21 cellular contexts compared by ENCODE assay signal in genomic region chr19:13996928-13997636, GRCh38. TPM values are rescaled to one million over a fixed set of nuclear protein-coding genes. Genes with fewer than 3 reads are reported as not detected.
DNase-seq lines count a peak whose midpoint lies in the region; ATAC-seq, FAIRE-seq and TF ChIP-seq lines count a peak whose summit lies in the region.
"Had no signal": no experiment of that assay in that cellular context is flagged by ENCODE, and none has a peak within 500 bp of the region (broad histone marks: within the 10 kb centered on the region; RNA-seq: fewer than 3 reads in every experiment).

No MANE protein-coding gene starts in this region.

- no peak overlapping the region for H2BK5ac ChIP-seq in H1 (ENCODE audit: low read depth, low read length)

- no peak for FAIRE-seq in H1 (lab: Jason Lieb, UNC)
- FAIRE-seq: GM19239, K562, RCC 7860 had no signal

- H3K9me3 ChIP-seq in H1 (ENCODE audit: insufficient read depth in 2 of 2, low read depth in 1 of 2, low read length in 1 of 2), result peaks cover 6 to 12% of the 10 kb centered on the region in 2 experiments; a peak in 3 of 4 replicates
- peaks cover 0 to 2% (median 0%) of the 10 kb centered on the region in 3 donors for H3K9me3 ChIP-seq in skeletal muscle tissue (ENCODE audit: control insufficient read depth in 3 of 3, low read length in 3 of 3)

- no peak overlapping the region for H3K14ac ChIP-seq in H1 (ENCODE audit: insufficient read length)

- H3K4me3 ChIP-seq in H1 (ENCODE audit: extremely low read depth in 1 of 4, insufficient read depth in 2 of 4, low read depth in 3 of 4, low read length in 4 of 4) (no peak overlapping the region), skeletal muscle tissue (ENCODE audit: low read length in 3 of 3) (no peak overlapping the region)
- H3K4me3 ChIP-seq: GM23338, K562 had no signal

- no peak overlapping the region for H2BK20ac ChIP-seq in H1 (ENCODE audit: low read length)

- H4K20me1 ChIP-seq in H1 (replicated peaks in 1 of 2; ENCODE audit: control insufficient read depth in 1 of 2, insufficient read depth in 2 of 2, low read length in 2 of 2), result peaks cover 3% of the 10 kb centered on the region in 2 experiments

- H2AK5ac ChIP-seq in H1 (ENCODE audit: low read depth, low read length), result no peak overlapping the region

- H3K4me2 ChIP-seq in H1 (ENCODE audit: insufficient read depth in 1 of 2, low read depth in 2 of 2, low read length in 2 of 2), result no peak overlapping the region
- H3K4me2 ChIP-seq: GM23338 had no signal

- no peak overlapping the region for H4K91ac ChIP-seq in H1 (replicated peaks; ENCODE audit: insufficient read length, low read length)

- H3K79me1 ChIP-seq in H1 (ENCODE audit: low read depth, low read length), result peaks cover 6% of the 10 kb centered on the region; the same call in 1 of the 2 replicates

- WGBS in H1 (ENCODE audit: extremely low coverage in 1 of 2, insufficient coverage in 1 of 2, insufficient read length in 1 of 2, insufficient replicate concordance in 2 of 2, low coverage in 1 of 2, low lambda C conversion rate in 2 of 2, missing lambda C conversion rate in 1 of 2), 2 experiments, result 91% methylated on average over 20 of the region's 22 CpGs; no CpG with 5 or more reads in 1 of the 2 experiments

- H3K27me3 ChIP-seq in H1 (replicated peaks in 1 of 4; ENCODE audit: control insufficient read depth in 3 of 4, extremely low read depth in 1 of 4, insufficient read depth in 3 of 4, low read length in 3 of 4) (no peaks in the 10 kb centered on the region), skeletal muscle tissue (ENCODE audit: control insufficient read depth in 3 of 3, insufficient read depth in 3 of 3, low read length in 3 of 3) (no peaks in the 10 kb centered on the region)

- H3K27ac ChIP-seq in H1 (ENCODE audit: low read depth, low read length) (no peak overlapping the region), skeletal muscle tissue (ENCODE audit: low read depth, low read length) (no peak overlapping the region)

- no peak overlapping the region for H3K23ac ChIP-seq in H1 (ENCODE audit: insufficient read length)

- H4K5ac ChIP-seq in H1 (ENCODE audit: insufficient read length, low read depth, low read length), result no peak overlapping the region

- TF ChIP-seq RAD21 in H1 (IDR thresholded peaks at IDR 0.05 in 1 of 2, conservative IDR thresholded peaks at IDR 0.05 in 1 of 2; ENCODE audit: low read depth in 2 of 2, low read length in 2 of 2), result no peak

- no peaks in the 10 kb centered on the region; a peak in 1 of 7 replicates for H3K4me1 ChIP-seq in H1 (replicated peaks in 1 of 4; ENCODE audit: control insufficient read depth in 3 of 4, insufficient read depth in 4 of 4, low read length in 3 of 4)
- peaks cover 19 to 34% (median 20%) of the 10 kb centered on the region in 3 donors for H3K4me1 ChIP-seq in skeletal muscle tissue (ENCODE audit: control insufficient read depth in 3 of 3, insufficient read depth in 3 of 3, low read length in 3 of 3)

- in situ Hi-C loops in G401 (cut with HindIII; ENCODE audit: low sequenced_read_pairs), result no loop called here

- H3K4ac ChIP-seq in H1 (replicated peaks; ENCODE audit: insufficient read length, low read depth, low read length), result no peak overlapping the region

- CTCF ChIA-PET in H1 (lab: Charles Lee; ENCODE audit: partially characterized antibody), result interaction anchor here (1.9 kb wide), 1 partner anchor 18 kb away, joined by 5 read pairs; no protein-coding TSS in a partner anchor

- no peak overlapping the region for H2AFZ ChIP-seq in H1 (ENCODE audit: low read length)
- H2AFZ ChIP-seq: GM23338 had no signal

- H2BK120ac ChIP-seq in H1 (replicated peaks; ENCODE audit: low read depth, low read length), result no peak overlapping the region

- H3K56ac ChIP-seq in H1 (replicated peaks; ENCODE audit: insufficient read length, low read depth, low read length), result no peak overlapping the region

- TF ChIP-seq EP300 in H1 (IDR thresholded peaks at IDR 0.05; ENCODE audit: borderline replicate concordance in 1 of 2, low read depth in 2 of 2, low read length in 2 of 2), result no peak

- H4K8ac ChIP-seq in H1 (ENCODE audit: extremely low read depth, insufficient read depth, low read length), result peak overlapping the region; percentile 22; the same call in 1 of the 2 replicates

- no peak for TF ChIP-seq POLR2A in H1 (IDR thresholded peaks at IDR 0.05; ENCODE audit: control extremely low read depth in 1 of 2, low read depth in 2 of 2, low read length in 2 of 2)

- H3K79me2 ChIP-seq in H1 (ENCODE audit: control insufficient read depth in 1 of 2, insufficient read depth in 2 of 2, low read length in 2 of 2), result no peaks in the 10 kb centered on the region; a peak in 1 of 4 replicates

- POLR2A ChIA-PET in H1 (lab: Charles Lee; ENCODE audit: partially characterized antibody), result interaction anchor here (0.9 to 4.7 kb wide), 2 partner anchors 9 to 41 kb away, joined by 3 to 16 read pairs; partner anchors contain the start of gene RFX1

- peaks cover 0 to 7% (median 0%) of the 10 kb centered on the region in 4 experiments; a peak in 4 of 8 replicates for H3K36me3 ChIP-seq in H1 (ENCODE audit: control insufficient read depth in 2 of 4, insufficient read depth in 4 of 4, low read length in 3 of 4)
- H3K36me3 ChIP-seq in skeletal muscle tissue (ENCODE audit: control insufficient read depth in 3 of 3, insufficient read depth in 3 of 3, low read length in 3 of 3), result peaks cover 5 to 8% (median 6%) of the 10 kb centered on the region in 3 donors

- DNase-seq in G401 (ENCODE audit: low spot score) (peak; percentile 85), GM20000 (ENCODE audit: low spot score) (peak; percentile 5), H1 (ENCODE audit: low read depth in 1 of 2, low spot score in 2 of 2) (no peak), putamen (ENCODE audit: low spot score) (no peak)
- DNase-seq: ACHN; GDM1; NCI-H1092 treated with DMSO at 0.1 percent for 48 hours; NCI-H2081; NK-92 treated with Interleukin-12 subunit alpha and Interleukin-12 subunit beta, amount 100 ng/mL, for 24 hours; SHP77 had no signal

- no peak for TF ChIP-seq CTCF in GM20000 (IDR thresholded peaks at IDR 0.05; ENCODE audit: extremely low read depth, missing control alignments)
- no peak for TF ChIP-seq CTCF in H1 (IDR thresholded peaks at IDR 0.05; ENCODE audit: control extremely low read depth in 1 of 3, insufficient read depth in 1 of 3, low read depth in 1 of 3, low read length in 3 of 3)

- H3K18ac ChIP-seq in H1 (ENCODE audit: extremely low read depth, low read length), result no peak overlapping the region

- H2BK12ac ChIP-seq in H1 (ENCODE audit: low read depth, low read length), result no peak overlapping the region

- ATAC-seq in HG03521 (IDR thresholded peaks at IDR 0.05; ENCODE audit: unreplicated experiment) (no peak), HG03108 (IDR thresholded peaks at IDR 0.05; ENCODE audit: unreplicated experiment) (no peak), GM21529 (IDR thresholded peaks at IDR 0.05; ENCODE audit: unreplicated experiment) (no peak)
- ATAC-seq: GM23338, K562, SK-N-SH treated with all-trans-retinoic acid at 6 μM for 48 hours had no signal

- no peak overlapping the region for H2BK15ac ChIP-seq in H1 (ENCODE audit: low read length)

- H3K9ac ChIP-seq in H1 (replicated peaks in 1 of 4; ENCODE audit: extremely low read depth in 1 of 4, low read depth in 3 of 4, low read length in 3 of 4) (no peak overlapping the region; a peak in 1 of 7 replicates), skeletal muscle tissue (ENCODE audit: low read depth in 1 of 3, low read length in 3 of 3) (peak overlapping the region in 2 of 3 donors; percentile 24 to 69)

- H3K23me2 ChIP-seq in H1 (ENCODE audit: low read depth, low read length), result no peaks in the 10 kb centered on the region

RNA-seq across cellular contexts. Expression of gene RFX1, which starts 9.0 kb away (rescaled TPM):
- 1.8 and 6.0 TPM in 2 replicates for total RNA-seq in G401 (2014; rRNA removed; shearing (Covaris generic))
- 16.1 and 17.0 TPM in 2 replicates for total RNA-seq in H1 (2021; fragmentation: NEBNext Ultra II Directional; extraction: Animal tissue kit (Norgen Biotek cat#: 25700))
- 4.9 and 10.4 TPM in 2 replicates for polyA plus RNA-seq in H1 (2011; rRNA removed)
- polyA plus RNA-seq in H1 (2011; cell fraction: cytosol; rRNA removed), result 3.4 TPM
- 13.6 TPM for polyA plus RNA-seq in H1 (2011; cell fraction: nucleus; rRNA removed)
- 10.7 to 19.4 TPM (median 17.4 TPM) in 4 replicates for polyA plus RNA-seq in H1 (2012, experiment 1 of 2)
- 11.3 TPM for polyA plus RNA-seq in H1 (2012, experiment 2 of 2)
- polyA plus RNA-seq in H1 (2013, experiment 1 of 2), result 8.7 TPM
- 8.1 TPM for polyA plus RNA-seq in H1 (2013, experiment 2 of 2)
- polyA minus RNA-seq in H1 (2011; rRNA and poly(A)+ RNA removed), result 1.9 and 2.7 TPM in 2 replicates
- 19.2 TPM for polyA minus RNA-seq in H1 (2011; cell fraction: cytosol; rRNA and poly(A)+ RNA removed)
- polyA minus RNA-seq in H1 (2011; cell fraction: nucleus; rRNA and poly(A)+ RNA removed), result 9.3 TPM
- 4.7 TPM for total RNA-seq in skeletal muscle tissue

RNA-seq across cellular contexts. Expression of gene RLN3, which starts 30.9 kb away (rescaled TPM):
- total RNA-seq in G401 (2014; rRNA removed; shearing (Covaris generic)), result not detected in 2 replicates
- not detected in 2 replicates for total RNA-seq in H1 (2021; fragmentation: NEBNext Ultra II Directional; extraction: Animal tissue kit (Norgen Biotek cat#: 25700))
- polyA plus RNA-seq in H1 (2011; rRNA removed), result not detected in 2 replicates
- not detected for polyA plus RNA-seq in H1 (2011; cell fraction: cytosol; rRNA removed)
- not detected for polyA plus RNA-seq in H1 (2011; cell fraction: nucleus; rRNA removed)
- not detected in 4 replicates for polyA plus RNA-seq in H1 (2012, experiment 1 of 2)
- polyA plus RNA-seq in H1 (2012, experiment 2 of 2), result not detected
- polyA plus RNA-seq in H1 (2013, experiment 1 of 2), result not detected
- not detected for polyA plus RNA-seq in H1 (2013, experiment 2 of 2)
- polyA minus RNA-seq in H1 (2011; rRNA and poly(A)+ RNA removed), result not detected in 2 replicates
- polyA minus RNA-seq in H1 (2011; cell fraction: cytosol; rRNA and poly(A)+ RNA removed), result not detected
- not detected for polyA minus RNA-seq in H1 (2011; cell fraction: nucleus; rRNA and poly(A)+ RNA removed)
- total RNA-seq in skeletal muscle tissue, result not detected
- total RNA-seq: GM23338, NCI-H460, OCI-LY7 had no signal
- polyA plus RNA-seq: GM23338 had no signal

RNA-seq across cellular contexts. Expression of gene IL27RA, which starts 34.5 kb away (rescaled TPM):
- 28.1 and 32.5 TPM in 2 replicates for total RNA-seq in G401 (2014; rRNA removed; shearing (Covaris generic))
- 14.7 and 15.1 TPM in 2 replicates for total RNA-seq in H1 (2021; fragmentation: NEBNext Ultra II Directional; extraction: Animal tissue kit (Norgen Biotek cat#: 25700))
- 9.9 and 10.8 TPM in 2 replicates for polyA plus RNA-seq in H1 (2011; rRNA removed)
- polyA plus RNA-seq in H1 (2011; cell fraction: cytosol; rRNA removed), result 10.1 TPM
- polyA plus RNA-seq in H1 (2011; cell fraction: nucleus; rRNA removed), result 10.7 TPM
- 10.1 to 14.2 TPM (median 12.6 TPM) in 4 replicates for polyA plus RNA-seq in H1 (2012, experiment 1 of 2)
- 12.9 TPM for polyA plus RNA-seq in H1 (2012, experiment 2 of 2)
- polyA plus RNA-seq in H1 (2013, experiment 1 of 2), result 24.7 TPM
- polyA plus RNA-seq in H1 (2013, experiment 2 of 2), result 24.8 TPM
- polyA minus RNA-seq in H1 (2011; rRNA and poly(A)+ RNA removed), result 5.9 TPM in 2 replicates
- polyA minus RNA-seq in H1 (2011; cell fraction: cytosol; rRNA and poly(A)+ RNA removed), result 8.6 TPM
- polyA minus RNA-seq in H1 (2011; cell fraction: nucleus; rRNA and poly(A)+ RNA removed), result 3.5 TPM
- 2.6 TPM for total RNA-seq in skeletal muscle tissue

RNA-seq across cellular contexts. Expression of gene DCAF15, which starts 44.8 kb away (rescaled TPM):
- total RNA-seq in G401 (2014; rRNA removed; shearing (Covaris generic)), result 33.2 and 38.2 TPM in 2 replicates
- total RNA-seq in H1 (2021; fragmentation: NEBNext Ultra II Directional; extraction: Animal tissue kit (Norgen Biotek cat#: 25700)), result 68.7 and 77.1 TPM in 2 replicates
- polyA plus RNA-seq in H1 (2011; rRNA removed), result 80.8 and 127 TPM in 2 replicates
- polyA plus RNA-seq in H1 (2011; cell fraction: cytosol; rRNA removed), result 69.0 TPM
- polyA plus RNA-seq in H1 (2011; cell fraction: nucleus; rRNA removed), result 277 TPM
- 53.4 to 97.6 TPM (median 89.3 TPM) in 4 replicates for polyA plus RNA-seq in H1 (2012, experiment 1 of 2)
- polyA plus RNA-seq in H1 (2012, experiment 2 of 2), result 56.8 TPM
- polyA plus RNA-seq in H1 (2013, experiment 1 of 2), result 47.2 TPM
- 42.2 TPM for polyA plus RNA-seq in H1 (2013, experiment 2 of 2)
- 36.7 and 59.9 TPM in 2 replicates for polyA minus RNA-seq in H1 (2011; rRNA and poly(A)+ RNA removed)
- 32.1 TPM for polyA minus RNA-seq in H1 (2011; cell fraction: cytosol; rRNA and poly(A)+ RNA removed)
- 66.5 TPM for polyA minus RNA-seq in H1 (2011; cell fraction: nucleus; rRNA and poly(A)+ RNA removed)
- 6.3 TPM for total RNA-seq in skeletal muscle tissue

RNA-seq across cellular contexts. Expression of gene PODNL1, which starts 58.9 kb away (rescaled TPM):
- total RNA-seq in G401 (2014; rRNA removed; shearing (Covaris generic)), result 0.92 TPM in 1 of 2 replicates, not detected in the other
- 0.75 and 1.5 TPM in 2 replicates for total RNA-seq in H1 (2021; fragmentation: NEBNext Ultra II Directional; extraction: Animal tissue kit (Norgen Biotek cat#: 25700))
- 1.0 and 2.3 TPM in 2 replicates for polyA plus RNA-seq in H1 (2011; rRNA removed)
- polyA plus RNA-seq in H1 (2011; cell fraction: cytosol; rRNA removed), result 1.8 TPM
- polyA plus RNA-seq in H1 (2011; cell fraction: nucleus; rRNA removed), result 2.7 TPM
- 0.61 to 2.0 TPM (median 1.5 TPM) in 4 replicates for polyA plus RNA-seq in H1 (2012, experiment 1 of 2)
- 1.7 TPM for polyA plus RNA-seq in H1 (2012, experiment 2 of 2)
- polyA plus RNA-seq in H1 (2013, experiment 1 of 2), result 0.18 TPM
- polyA plus RNA-seq in H1 (2013, experiment 2 of 2), result 0.68 TPM
- 0.22 TPM in 1 of 2 replicates, not detected in the other for polyA minus RNA-seq in H1 (2011; rRNA and poly(A)+ RNA removed)
- polyA minus RNA-seq in H1 (2011; cell fraction: cytosol; rRNA and poly(A)+ RNA removed), result not detected
- 1.2 TPM for polyA minus RNA-seq in H1 (2011; cell fraction: nucleus; rRNA and poly(A)+ RNA removed)
- total RNA-seq in skeletal muscle tissue, result not detected
- total RNA-seq: NCI-H460 had no signal
- polyA plus RNA-seq: GM23338 had no signal

Comparison
In these comparisons a context has a peak if more than half of its experiments do, and no peak if none do; other contexts are left out.
1. DNase-seq: peak in G401 (single experiment) and GM20000 (single experiment); none in H1 (0 of 2) and putamen (single experiment).
2. H3K9ac ChIP-seq: peak in skeletal muscle tissue (2 of 3); none in H1 (0 of 4).